ENCODE assay signal across 20 cellular contexts in the genomic region with DNA sequence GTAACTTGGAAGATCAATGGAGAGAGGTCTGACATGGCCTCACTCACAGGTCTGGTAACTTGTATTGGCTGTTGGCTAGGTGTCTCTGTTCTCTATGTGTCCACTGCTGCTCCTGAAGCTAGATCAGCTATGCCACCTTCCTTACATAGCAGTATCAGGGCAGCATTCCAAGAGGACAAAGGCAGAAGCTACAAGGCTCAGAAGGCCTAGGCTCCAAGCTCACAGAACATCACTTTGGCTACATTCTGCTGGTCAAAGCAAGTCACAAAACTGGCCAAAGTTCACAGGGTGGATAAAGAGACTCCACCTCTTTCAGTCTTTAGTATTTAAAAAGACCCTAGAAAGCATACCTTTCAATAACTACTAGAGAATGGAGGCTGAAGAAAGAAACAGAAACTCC. TPM values are rescaled to one million over a fixed set of nuclear protein-coding genes. Genes with fewer than 3 reads are reported as not detected.
"Had no signal": no experiment of that assay in that cellular context is flagged by ENCODE, and none has a peak within 500 bp of the region (broad histone marks: within the 10 kb centered on the region; RNA-seq: fewer than 3 reads in every experiment).

No MANE protein-coding gene starts in this region.

- DNase-seq: KBM-7, MV-4-11, NCI-H1048, NCI-H1105, NCI-H1417, NCI-H1436 treated with DMSO at 0.1 percent for 48 hours, NCI-H1694, NCI-H187 treated with DMSO at 0.1 percent for 48 hours, NCI-H2029 treated with DMSO at 0.1 percent for 48 hours, NCI-H2171 treated with DMSO at 0.1 percent for 48 hours, NCI-H345, NCI-H446 treated with DMSO at 0.1 percent for 48 hours, NCI-H510A treated with DMSO at 0.1 percent for 48 hours, NCI-H526, NCI-H82, SHP77, SK-N-SH had no signal

- H3K9me3 ChIP-seq: SK-N-SH had no signal

- H3K9me2 ChIP-seq: SK-N-SH had no signal

- H3K4me2 ChIP-seq: SK-N-SH had no signal

- H3K27ac ChIP-seq: RWPE1 had no signal

RNA-seq across cellular contexts. Expression of a gene that starts 4.1 kb away (rescaled TPM):
- total RNA-seq: MCF 10A, SK-MEL-5 had no signal
